ENCODE assay signal across 8 cellular contexts in the genomic region with DNA sequence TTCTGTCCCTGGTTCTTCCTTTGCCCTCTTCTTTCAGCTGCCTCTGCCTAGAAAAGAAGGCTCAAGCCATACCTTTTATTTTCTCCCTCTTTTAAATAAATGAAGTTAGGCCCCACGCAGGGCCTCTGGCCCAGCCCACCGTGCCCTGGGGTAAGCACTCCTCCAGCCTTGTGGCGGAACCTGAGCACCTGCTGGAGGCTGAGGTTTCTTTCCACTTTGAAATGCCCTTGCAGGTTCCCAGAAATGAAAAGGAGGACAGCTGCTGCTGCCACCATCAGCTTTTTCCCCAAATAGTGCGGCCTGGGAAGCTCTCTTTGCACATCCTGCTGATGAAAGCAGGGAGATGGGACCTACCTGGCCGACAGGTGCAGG.
DNase-seq lines count a peak whose midpoint lies in the region; ATAC-seq lines count a peak whose summit lies in the region.

No MANE protein-coding gene starts in this region.

- CTCF ChIA-PET in CD8-positive, alpha-beta memory T cell (lab: Charles Lee), result interaction anchor here (1.3 to 10.8 kb wide), 4 partner anchors 8 to 135 kb away, joined by 4 to 79 read pairs (median 4); no protein-coding TSS in a partner anchor

- H3K9me3 ChIP-seq in CD8-positive, alpha-beta memory T cell (ENCODE audit: low read length), result no peaks in the 10 kb centered on the region
- no peaks in the 10 kb centered on the region for H3K9me3 ChIP-seq in muscle layer of colon (ENCODE audit: low read length)

- POLR2A ChIA-PET in CD8-positive, alpha-beta memory T cell (lab: Charles Lee), result no interaction called here

- no peaks in the 10 kb centered on the region for H3K27me3 Mint-ChIP-seq in CD8-positive, alpha-beta memory T cell

- H3K27me3 ChIP-seq in CD8-positive, alpha-beta memory T cell (ENCODE audit: insufficient read depth, low read length, poor library complexity, severe bottlenecking), result no peaks in the 10 kb centered on the region
- H3K27me3 ChIP-seq in muscle layer of colon (ENCODE audit: control insufficient read depth in 1 of 2, insufficient read depth in 2 of 2, low read length in 2 of 2), result no peaks in the 10 kb centered on the region

- peaks cover 70 to 93% (median 78%) of the 10 kb centered on the region in 3 donors for H3K4me1 Mint-ChIP-seq in CD8-positive, alpha-beta memory T cell

- H3K9me3 Mint-ChIP-seq in CD8-positive, alpha-beta memory T cell, result no peaks in the 10 kb centered on the region

- no peaks in the 10 kb centered on the region for H3K36me3 ChIP-seq in CD8-positive, alpha-beta memory T cell (ENCODE audit: insufficient read depth, low read length)
- H3K36me3 ChIP-seq in muscle layer of colon (ENCODE audit: insufficient read depth, low read length), result no peaks in the 10 kb centered on the region

- H3K4me1 ChIP-seq in CD8-positive, alpha-beta memory T cell (ENCODE audit: insufficient read depth, low read length), result peaks cover 77% of the 10 kb centered on the region
- peaks cover 25% of the 10 kb centered on the region for H3K4me1 ChIP-seq in muscle layer of colon (ENCODE audit: insufficient read depth, low read length)

- H3K4me3 Mint-ChIP-seq in CD8-positive, alpha-beta memory T cell, result peak overlapping the region; percentile 43 to 86 (median 74)

- H3K36me3 Mint-ChIP-seq in CD8-positive, alpha-beta memory T cell, result peaks cover 0 to 4% (median 0%) of the 10 kb centered on the region in 3 donors

- no peak overlapping the region for H3K9ac ChIP-seq in muscle layer of colon (ENCODE audit: low read length)

- ATAC-seq in GM21528 (IDR thresholded peaks at IDR 0.05; ENCODE audit: low FRiP score, unreplicated experiment) (peak; percentile 29), HG03457 (IDR thresholded peaks at IDR 0.05; ENCODE audit: unreplicated experiment) (no peak)

- peak overlapping the region; percentile 16 for H3K4me3 ChIP-seq in CD8-positive, alpha-beta memory T cell (ENCODE audit: low read length)
- H3K4me3 ChIP-seq in muscle layer of colon (ENCODE audit: low read depth in 1 of 2, low read length in 2 of 2), result peak overlapping the region in 1 of 2 donors; percentile 54

- H3K27ac Mint-ChIP-seq in CD8-positive, alpha-beta memory T cell, result peak overlapping the region; percentile 88 to 100 (median 97)

- H3K27ac ChIP-seq in CD8-positive, alpha-beta memory T cell (ENCODE audit: low read depth, low read length), result no peak overlapping the region
- H3K27ac ChIP-seq in muscle layer of colon (ENCODE audit: low read depth, low read length), result peak overlapping the region; percentile 35

- no peak for DNase-seq in CD8-positive, alpha-beta memory T cell
- peak; percentile 7 for DNase-seq in SW480 (ENCODE audit: low spot score)
- DNase-seq in NCI-H1436 treated with DMSO at 0.1 percent for 48 hours (lab: John Stamatoyannopoulos, UW), result no peak
- DNase-seq in EL, result no peak
- no peak for DNase-seq in glomerular visceral epithelial cell (ENCODE audit: extremely low spot score)
